Comparison of ENCODE assay signal across 10 cellular contexts in the genomic region with DNA sequence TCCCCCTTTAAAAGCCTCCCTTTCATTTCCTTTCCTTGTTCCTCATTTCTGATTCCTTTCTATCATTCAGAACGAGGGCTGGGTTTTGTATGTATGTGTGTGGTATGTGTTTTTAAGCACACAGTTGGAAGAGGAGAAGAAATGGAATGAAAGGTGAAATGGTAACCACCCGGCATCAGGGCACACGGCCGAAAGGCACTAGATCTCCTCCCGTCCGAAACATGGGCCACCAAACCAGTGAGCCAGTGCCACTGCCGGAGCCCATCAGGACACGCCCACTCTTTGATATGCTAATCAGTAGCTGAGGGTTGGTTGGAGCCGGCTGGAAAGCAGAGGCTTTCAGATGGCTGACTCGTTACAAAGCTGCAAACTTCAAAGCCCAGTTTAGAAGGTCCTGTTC.
DNase-seq lines count a peak whose midpoint lies in the region; ATAC-seq and TF ChIP-seq lines count a peak whose summit lies in the region.
"Had no signal": no experiment of that assay in that cellular context is flagged by ENCODE, and none has a peak within 500 bp of the region (broad histone marks: within the 10 kb centered on the region; RNA-seq: fewer than 3 reads in every experiment).

No MANE protein-coding gene starts in this region.

- H3K36me3 Mint-ChIP-seq in H9 (ENCODE audit: insufficient read depth in 1 of 3, low read depth in 3 of 3): peaks cover 7 to 12% (median 9%) of the 10 kb centered on the region in 3 experiments; a peak in 6 of 7 replicates
- H3K36me3 Mint-ChIP-seq in activated T-helper 2 cell treated with anti-CD3 and anti-CD28 coated beads, Interferon-gamma antibody, Interleukin-2, Interleukin-4, amounts not matched to agents 10 μg/mL and 5 μg/mL and 100 μg/mL, durations not matched to agents 14 hours and 24 hours and 36 hours (ENCODE audit: low read depth): peaks cover 6% of the 10 kb centered on the region
- no peaks in the 10 kb centered on the region for H3K36me3 Mint-ChIP-seq in chondrocyte (ENCODE audit: low read depth)

- no peak overlapping the region for H4K91ac ChIP-seq in H9 (ENCODE audit: insufficient read length, low read depth, low read length)

- H3K27me3 ChIP-seq in BLaER1 treated with 17β-estradiol and CSF1 and Interleukin-3, amounts not matched to agents 10 nM and 100 nM: no peaks in the 10 kb centered on the region
- no peaks in the 10 kb centered on the region for H3K27me3 ChIP-seq in H9 (ENCODE audit: insufficient read depth, low read length)

- H3T11ph ChIP-seq in H9 (ENCODE audit: low read length): no peak overlapping the region

- no peak overlapping the region for H3K14ac ChIP-seq in H9 (ENCODE audit: insufficient read depth, low read length)

- ATAC-seq in HG02759 (IDR thresholded peaks at IDR 0.05; ENCODE audit: unreplicated experiment) (no peak), GM18861 (IDR thresholded peaks at IDR 0.05; ENCODE audit: unreplicated experiment) (no peak)
- ATAC-seq: HepG2 had no signal

- H3K36me3 ChIP-seq in BLaER1 treated with 17β-estradiol and CSF1 and Interleukin-3, amounts not matched to agents 10 nM and 100 nM: no peaks in the 10 kb centered on the region

- H3K9ac ChIP-seq in BLaER1 treated with 17β-estradiol and CSF1 and Interleukin-3, amounts not matched to agents 10 nM and 100 nM: peak overlapping the region in 1 of 11 experiments; percentile 32; a peak in 1 of 22 replicates
- H3K9ac ChIP-seq in H9 (ENCODE audit: extremely low read depth, insufficient read length, low read length): no peak overlapping the region

- no peaks in the 10 kb centered on the region for H4K20me1 ChIP-seq in BLaER1 treated with 17β-estradiol and CSF1 and Interleukin-3, amounts not matched to agents 10 nM and 100 nM
- peaks cover 2% of the 10 kb centered on the region for H4K20me1 ChIP-seq in H9 (ENCODE audit: control insufficient read depth, insufficient read depth, insufficient read length)

- no CpG with 5 or more reads among the region's 10 CpGs for WGBS in H9 (ENCODE audit: extremely low coverage, insufficient read length, low lambda C conversion rate)

- H3K27ac ChIP-seq in BLaER1 treated with 17β-estradiol and CSF1 and Interleukin-3, amounts not matched to agents 10 nM and 100 nM: peak overlapping the region in 3 of 11 experiments; percentile 24 to 54 (median 40); a peak in 5 of 22 replicates
- peak overlapping the region; percentile 4 for H3K27ac ChIP-seq in H9 (ENCODE audit: insufficient read length, low read depth, low read length)
- H3K27ac ChIP-seq: PC-9 had no signal

- no peak overlapping the region for H4K8ac ChIP-seq in H9 (replicated peaks; ENCODE audit: insufficient read length, low read depth, low read length)

- no peak overlapping the region for H2BK15ac ChIP-seq in H9 (ENCODE audit: low read depth, low read length)

- no peak overlapping the region for H3K4ac ChIP-seq in H9 (ENCODE audit: low read depth, low read length)

- no peak overlapping the region for H3K23ac ChIP-seq in H9 (ENCODE audit: insufficient read length, low read depth, low read length)

- no peak overlapping the region for H2BK12ac ChIP-seq in H9 (ENCODE audit: insufficient read length, low read depth, low read length)

- H3K4me2 ChIP-seq in BLaER1 treated with 17β-estradiol and CSF1 and Interleukin-3, amounts not matched to agents 10 nM and 100 nM: peak overlapping the region; percentile 56 to 85 (median 65)
- no peak overlapping the region for H3K4me2 ChIP-seq in H9 (ENCODE audit: insufficient read depth, insufficient read length, low read length)
- H3K4me2 ChIP-seq: PC-9 had no signal

- H2BK120ac ChIP-seq in H9 (ENCODE audit: low read depth, low read length, poor library complexity, severe bottlenecking): no peak overlapping the region

- no peak overlapping the region for H3K56ac ChIP-seq in H9 (ENCODE audit: insufficient read length, low read depth, low read length)

- TF ChIP-seq CTCF in H9 (conservative IDR thresholded peaks at IDR 0.05) (no peak), chondrocyte (IDR thresholded peaks at IDR 0.05) (no peak)

- H3K9me3 Mint-ChIP-seq in H9 (no peaks in the 10 kb centered on the region; a peak in 2 of 5 replicates), chondrocyte (ENCODE audit: low read depth) (no peaks in the 10 kb centered on the region)
- no peaks in the 10 kb centered on the region for H3K9me3 Mint-ChIP-seq in activated T-helper 2 cell treated with anti-CD3 and anti-CD28 coated beads, Interferon-gamma antibody, Interleukin-2, Interleukin-4, amounts not matched to agents 10 μg/mL and 5 μg/mL and 100 μg/mL, durations not matched to agents 14 hours and 24 hours and 36 hours

- H3K18ac ChIP-seq in H9 (ENCODE audit: insufficient read length, low read depth, low read length): no peak overlapping the region

- DNase-seq in H9 (peak; percentile 82), islet precursor cell (peak; percentile 78), chondrocyte (ENCODE audit: low spot score) (no peak), COR-L47 (lab: John Stamatoyannopoulos, UW) (no peak)
- no peak for DNase-seq in activated T-helper 2 cell treated with anti-CD3 and anti-CD28 coated beads, Interferon-gamma antibody, Interleukin-2, Interleukin-4, amounts not matched to agents 10 μg/mL and 5 μg/mL and 100 μg/mL, durations not matched to agents 14 hours and 24 hours and 36 hours (ENCODE audit: low spot score)
- DNase-seq: PC-9 had no signal

- H2AK5ac ChIP-seq in H9 (ENCODE audit: insufficient read length, low read length): no peak overlapping the region

- H3K4me1 ChIP-seq in BLaER1 treated with 17β-estradiol and CSF1 and Interleukin-3, amounts not matched to agents 10 nM and 100 nM: peaks cover 23 to 37% (median 29%) of the 10 kb centered on the region in 10 experiments
- peaks cover 1% of the 10 kb centered on the region; the same call in 1 of the 2 replicates for H3K4me1 ChIP-seq in H9 (ENCODE audit: insufficient read depth, low read length)

- peak overlapping the region in 2 of 3 experiments; percentile 62 to 92; a peak in 4 of 7 replicates for H3K27ac Mint-ChIP-seq in H9
- H3K27ac Mint-ChIP-seq in activated T-helper 2 cell treated with anti-CD3 and anti-CD28 coated beads, Interferon-gamma antibody, Interleukin-2, Interleukin-4, amounts not matched to agents 10 μg/mL and 5 μg/mL and 100 μg/mL, durations not matched to agents 14 hours and 24 hours and 36 hours: peak overlapping the region; percentile 62
- no peak overlapping the region for H3K27ac Mint-ChIP-seq in chondrocyte (ENCODE audit: unreplicated experiment)

- H3K79me1 ChIP-seq in H9 (ENCODE audit: insufficient read depth, low read depth, low read length, poor library complexity, severe bottlenecking): no peaks in the 10 kb centered on the region

- no peak overlapping the region for H4K5ac ChIP-seq in H9 (ENCODE audit: insufficient read length, low read depth, low read length)

- H2AFZ ChIP-seq in H9 (ENCODE audit: low read length): no peak overlapping the region
- H2AFZ ChIP-seq: PC-9 had no signal

- no peak overlapping the region for H2BK5ac ChIP-seq in H9 (ENCODE audit: insufficient read length, low read length)

- intact Hi-C loops in activated T-helper 2 cell treated with anti-CD3 and anti-CD28 coated beads, Interferon-gamma antibody, Interleukin-2, Interleukin-4, amounts not matched to agents 10 μg/mL and 5 μg/mL and 100 μg/mL, durations not matched to agents 14 hours and 24 hours and 36 hours (cut with micrococcal nuclease): no loop called here

- peaks cover 17% of the 10 kb centered on the region; the same call in 1 of the 2 replicates for H3K79me2 ChIP-seq in H9 (ENCODE audit: insufficient read depth, low read length)

- no peaks in the 10 kb centered on the region for H3K27me3 Mint-ChIP-seq in H9 (ENCODE audit: low read depth)
- peaks cover 2% of the 10 kb centered on the region for H3K27me3 Mint-ChIP-seq in activated T-helper 2 cell treated with anti-CD3 and anti-CD28 coated beads, Interferon-gamma antibody, Interleukin-2, Interleukin-4, amounts not matched to agents 10 μg/mL and 5 μg/mL and 100 μg/mL, durations not matched to agents 14 hours and 24 hours and 36 hours (ENCODE audit: low read depth)
- H3K27me3 Mint-ChIP-seq in chondrocyte (ENCODE audit: low read depth): peaks cover 26% of the 10 kb centered on the region

- H3K9me3 ChIP-seq in BLaER1 treated with 17β-estradiol and CSF1 and Interleukin-3, amounts not matched to agents 10 nM and 100 nM (replicated peaks in 1 of 11): peaks cover 0 to 9% (median 0%) of the 10 kb centered on the region in 11 experiments; a peak in 3 of 22 replicates
- H3K9me3 ChIP-seq in H9 (ENCODE audit: control insufficient read depth, low read depth, low read length): no peaks in the 10 kb centered on the region

- H2BK20ac ChIP-seq in H9 (ENCODE audit: low read depth, low read length, poor library complexity, severe bottlenecking): no peak overlapping the region

- H3K4me3 Mint-ChIP-seq in H9 (no peak overlapping the region), chondrocyte (ENCODE audit: unreplicated experiment) (no peak overlapping the region)
- no peak overlapping the region for H3K4me3 Mint-ChIP-seq in activated T-helper 2 cell treated with anti-CD3 and anti-CD28 coated beads, Interferon-gamma antibody, Interleukin-2, Interleukin-4, amounts not matched to agents 10 μg/mL and 5 μg/mL and 100 μg/mL, durations not matched to agents 14 hours and 24 hours and 36 hours (ENCODE audit: low read depth)

- peak overlapping the region in 5 of 10 experiments; percentile 8 to 32 (median 22); a peak in 7 of 20 replicates for H3K4me3 ChIP-seq in BLaER1 treated with 17β-estradiol and CSF1 and Interleukin-3, amounts not matched to agents 10 nM and 100 nM
- H3K4me3 ChIP-seq: PC-9 had no signal

- H3K4me1 Mint-ChIP-seq in H9 (peaks cover 42 to 45% of the 10 kb centered on the region in 2 experiments), chondrocyte (ENCODE audit: low read depth) (peaks cover 16% of the 10 kb centered on the region)
- peaks cover 35% of the 10 kb centered on the region for H3K4me1 Mint-ChIP-seq in activated T-helper 2 cell treated with anti-CD3 and anti-CD28 coated beads, Interferon-gamma antibody, Interleukin-2, Interleukin-4, amounts not matched to agents 10 μg/mL and 5 μg/mL and 100 μg/mL, durations not matched to agents 14 hours and 24 hours and 36 hours (ENCODE audit: low read depth)

- H3K23me2 ChIP-seq in H9 (ENCODE audit: insufficient read length, low read depth, low read length, poor library complexity, severe bottlenecking): no peaks in the 10 kb centered on the region

Comparison
In these comparisons a context has a peak if more than half of its experiments do, and no peak if none do; other contexts are left out.
1. DNase-seq: peak in H9 (single experiment) and islet precursor cell (single experiment); none in activated T-helper 2 cell treated with anti-CD3 and anti-CD28 coated beads, Interferon-gamma antibody, Interleukin-2, Interleukin-4, amounts not matched to agents 10 μg/mL and 5 μg/mL and 100 μg/mL, durations not matched to agents 14 hours and 24 hours and 36 hours (single experiment), chondrocyte (single experiment) and COR-L47 (single experiment).